8 cellular contexts compared by ENCODE assay signal in the genomic region with DNA sequence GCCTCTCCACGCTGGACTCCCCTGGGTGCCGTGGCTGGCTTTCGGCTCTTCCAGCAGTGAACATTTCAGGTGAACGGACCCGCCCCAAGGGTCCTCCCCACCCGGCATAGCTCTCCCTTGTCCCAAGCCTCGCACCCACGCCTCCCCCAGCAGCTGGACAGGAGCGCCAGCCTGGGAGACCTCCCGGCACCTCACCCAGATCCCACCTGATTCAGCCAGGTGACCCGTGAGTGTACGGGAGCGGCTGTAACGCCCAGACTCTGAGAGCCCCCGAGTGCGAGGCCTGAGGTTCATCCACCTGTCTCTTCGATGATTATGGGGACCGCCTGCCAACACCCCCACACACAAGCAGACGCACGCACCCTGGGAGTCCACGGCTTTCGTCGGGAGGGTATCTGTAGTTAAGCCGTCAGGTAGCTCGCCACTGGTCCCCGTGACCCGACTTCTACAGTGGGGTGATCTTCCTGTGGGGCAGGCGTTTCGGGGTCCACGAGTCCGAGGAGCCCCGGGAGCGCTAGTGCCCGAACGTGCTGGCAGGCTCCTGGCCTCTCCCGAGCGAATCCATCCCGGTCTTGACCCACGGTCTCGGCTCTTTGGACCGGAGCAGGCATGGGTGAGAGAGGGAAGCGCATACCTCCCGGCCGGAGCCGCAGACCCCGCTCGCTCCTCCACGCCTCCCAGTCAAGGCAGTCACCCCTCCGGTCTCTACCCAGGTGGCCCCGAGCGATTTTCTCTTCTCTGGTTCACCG. TPM values are rescaled to one million over a fixed set of nuclear protein-coding genes. Genes with fewer than 3 reads are reported as not detected.
DNase-seq lines count a peak whose midpoint lies in the region; ATAC-seq and TF ChIP-seq lines count a peak whose summit lies in the region.

No MANE protein-coding gene starts in this region.

- 0 to 2% (median 1%) methylated on average over 20 to 52 of the region's 52 CpGs for WGBS in heart left ventricle, 4 donors
- 0 to 1% (median 1%) methylated on average over 9 to 52 of the region's 52 CpGs for WGBS in stomach, 5 donors

- TF ChIP-seq CTCF in heart left ventricle (IDR thresholded peaks at IDR 0.05) (no peak), stomach (IDR thresholded peaks at IDR 0.05) (no peak), omental fat pad (IDR thresholded peaks at IDR 0.05) (no peak)

- peak overlapping the region; percentile 98 to 100 for H3K27ac Mint-ChIP-seq in activated naive CD4-positive, alpha-beta T cell treated with anti-CD3 and anti-CD28 coated beads, Interleukin-2, amount 50 U/mL, for 72 hours

- intact Hi-C loops in heart left ventricle (cut with DNase I) (loop anchor here in 8 of 10 donors (1.0 to 10.0 kb wide), 10 partner anchors 17 to 405 kb away; a partner anchor contains a TSS), Right ventricle myocardium inferior (cut with DNase I) (loop anchor here (2.0 to 5.0 kb wide), 2 partner anchors 71 to 388 kb away; a partner anchor contains a TSS), stomach (cut with DNase I; ENCODE audit: low total_unique reads) (no loop called here)

- H3K36me3 Mint-ChIP-seq in activated naive CD4-positive, alpha-beta T cell treated with anti-CD3 and anti-CD28 coated beads, Interleukin-2, amount 50 U/mL, for 72 hours: peaks cover 8 to 22% of the 10 kb centered on the region in 2 donors

- no peak for TF ChIP-seq EP300 in stomach (IDR thresholded peaks at IDR 0.05)

- H3K9me3 Mint-ChIP-seq in activated naive CD4-positive, alpha-beta T cell treated with anti-CD3 and anti-CD28 coated beads, Interleukin-2, amount 50 U/mL, for 72 hours: no peaks in the 10 kb centered on the region

- H3K9me3 ChIP-seq in heart left ventricle (no peaks in the 10 kb centered on the region), stomach (no peaks in the 10 kb centered on the region)

- H3K27me3 ChIP-seq in heart left ventricle (no peaks in the 10 kb centered on the region), stomach (no peaks in the 10 kb centered on the region)

- TF ChIP-seq POLR2A in heart left ventricle (IDR thresholded peaks at IDR 0.05): no peak
- TF ChIP-seq POLR2A in stomach (IDR thresholded peaks at IDR 0.05): no peak

- H3K36me3 ChIP-seq in heart left ventricle (no peaks in the 10 kb centered on the region), stomach (no peaks in the 10 kb centered on the region)

- H3K4me1 ChIP-seq in heart left ventricle: peaks cover 0 to 42% (median 15%) of the 10 kb centered on the region in 12 donors
- peaks cover 5 to 57% (median 45%) of the 10 kb centered on the region in 4 donors for H3K4me1 ChIP-seq in stomach

- H3K27ac ChIP-seq in heart left ventricle: peak overlapping the region in 11 of 12 donors; percentile 81 to 97 (median 94)
- H3K27ac ChIP-seq in stomach: peak overlapping the region; percentile 50 to 93 (median 92)

- DNase-seq in heart left ventricle: peak in 2 of 5 donors; percentile 39 to 71
- no peak for DNase-seq in Right ventricle myocardium inferior (ENCODE audit: missing footprints)
- peak; percentile 49 to 73 for DNase-seq in activated naive CD4-positive, alpha-beta T cell treated with anti-CD3 and anti-CD28 coated beads, Interleukin-2, amount 50 U/mL, for 72 hours (ENCODE audit: low spot score in 2 of 2)
- peak; percentile 51 for DNase-seq in left kidney (ENCODE audit: low read depth, low spot score)
- peak; percentile 33 for DNase-seq in stomach
- no peak for DNase-seq in foreskin melanocyte
- DNase-seq in hypothalamus (lab: John Stamatoyannopoulos, UW): no peak
- no peak for DNase-seq in omental fat pad (ENCODE audit: low spot score)

- H3K4me3 ChIP-seq in heart left ventricle (peak overlapping the region; percentile 61 to 93 (median 83)), stomach (peak overlapping the region; percentile 78 to 91 (median 82))

- ATAC-seq in heart left ventricle (no peak), Right ventricle myocardium inferior (no peak), omental fat pad (ENCODE audit: low FRiP score) (no peak)
- ATAC-seq in activated naive CD4-positive, alpha-beta T cell treated with anti-CD3 and anti-CD28 coated beads, Interleukin-2, amount 50 U/mL, for 72 hours: peak in 1 of 2 donors; percentile 0

RNA-seq across cellular contexts. Expression of a gene that starts 14.9 kb away (rescaled TPM):
- total RNA-seq in heart left ventricle (10 to 100 TPM in 1 of 9 donors, 1 to 10 TPM in 8; 3.7 to 10.2 (median 6.7) TPM), Right ventricle myocardium inferior (14.4 TPM), stomach (1 to 10 TPM in 3 of 5 donors, under 1 TPM in 1, not detected in 1; 0.45 to 7.5 (median 3.4) TPM), omental fat pad (1 to 10 TPM in 2 of 4 donors, under 1 TPM in 2; 0.79 to 2.9 (median 1.1) TPM)
- polyA plus RNA-seq in heart left ventricle (10 to 100 TPM in 1 of 2 donors, 1 to 10 TPM in 1; 3.6 to 11.0 TPM), stomach (10 to 100 TPM in 1 of 3 donors, 1 to 10 TPM in 1, under 1 TPM in 1; 0.93 to 20.4 (median 3.4) TPM)
- 1 to 10 TPM; 4.8 to 7.0 TPM for total RNA-seq in activated naive CD4-positive, alpha-beta T cell treated with anti-CD3 and anti-CD28 coated beads, Interleukin-2, amount 50 U/mL, for 72 hours

RNA-seq across cellular contexts. Expression of a gene that starts 32.9 kb away (rescaled TPM):
- 10 to 100 TPM; 12.3 to 27.3 (median 23.9) TPM for total RNA-seq in heart left ventricle
- polyA plus RNA-seq in heart left ventricle: 10 to 100 TPM; 20.2 TPM
- total RNA-seq in Right ventricle myocardium inferior: 20.9 TPM
- 10 to 100 TPM; 33.1 to 36.4 TPM for total RNA-seq in activated naive CD4-positive, alpha-beta T cell treated with anti-CD3 and anti-CD28 coated beads, Interleukin-2, amount 50 U/mL, for 72 hours
- 10 to 100 TPM in 4 of 5 donors, 1 to 10 TPM in 1; 2.3 to 70.4 (median 10.3) TPM for total RNA-seq in stomach
- 10 to 100 TPM; 13.8 to 26.1 (median 18.2) TPM for polyA plus RNA-seq in stomach
- 10 to 100 TPM in 3 of 4 donors, 1 to 10 TPM in 1; 9.8 to 16.4 (median 12.6) TPM for total RNA-seq in omental fat pad

RNA-seq across cellular contexts. Expression of a gene that starts 42.8 kb away (rescaled TPM):
- total RNA-seq in heart left ventricle (not detected), Right ventricle myocardium inferior (not detected), stomach (not detected), omental fat pad (not detected)
- polyA plus RNA-seq in heart left ventricle (not detected), stomach (not detected)
- not detected for total RNA-seq in activated naive CD4-positive, alpha-beta T cell treated with anti-CD3 and anti-CD28 coated beads, Interleukin-2, amount 50 U/mL, for 72 hours

RNA-seq across cellular contexts. Expression of a gene that starts 53.6 kb away (rescaled TPM):
- total RNA-seq in heart left ventricle (1,000 to 10,000 TPM in 2 of 9 donors, 100 to 1,000 TPM in 7; 560 to 1,237 (median 771) TPM), Right ventricle myocardium inferior (693 TPM), stomach (1,000 to 10,000 TPM in 3 of 5 donors, 100 to 1,000 TPM in 2; 814 to 2,131 (median 1,334) TPM), omental fat pad (1,000 to 10,000 TPM; 1,928 to 2,385 (median 2,165) TPM)
- polyA plus RNA-seq in heart left ventricle (1,000 to 10,000 TPM in 1 of 2 donors, 100 to 1,000 TPM in 1; 876 to 2,287 TPM), stomach (1,000 to 10,000 TPM; 2,190 to 3,034 (median 2,228) TPM)
- total RNA-seq in activated naive CD4-positive, alpha-beta T cell treated with anti-CD3 and anti-CD28 coated beads, Interleukin-2, amount 50 U/mL, for 72 hours: 1,000 to 10,000 TPM; 2,392 to 2,665 TPM

RNA-seq across cellular contexts. Expression of a gene that starts 59.2 kb away (rescaled TPM):
- total RNA-seq in heart left ventricle (not detected), Right ventricle myocardium inferior (not detected), stomach (not detected), omental fat pad (not detected)
- polyA plus RNA-seq in heart left ventricle (not detected), stomach (not detected)
- not detected for total RNA-seq in activated naive CD4-positive, alpha-beta T cell treated with anti-CD3 and anti-CD28 coated beads, Interleukin-2, amount 50 U/mL, for 72 hours

Comparison
In these comparisons a context has a peak if more than half of its experiments do, and no peak if none do; other contexts are left out.
1. DNase-seq: peak in activated naive CD4-positive, alpha-beta T cell treated with anti-CD3 and anti-CD28 coated beads, Interleukin-2, amount 50 U/mL, for 72 hours (2 of 2), left kidney (single experiment) and stomach (single experiment); none in Right ventricle myocardium inferior (single experiment), foreskin melanocyte (single experiment), hypothalamus (0 of 51) and omental fat pad (single experiment).